In the genomic region with DNA sequence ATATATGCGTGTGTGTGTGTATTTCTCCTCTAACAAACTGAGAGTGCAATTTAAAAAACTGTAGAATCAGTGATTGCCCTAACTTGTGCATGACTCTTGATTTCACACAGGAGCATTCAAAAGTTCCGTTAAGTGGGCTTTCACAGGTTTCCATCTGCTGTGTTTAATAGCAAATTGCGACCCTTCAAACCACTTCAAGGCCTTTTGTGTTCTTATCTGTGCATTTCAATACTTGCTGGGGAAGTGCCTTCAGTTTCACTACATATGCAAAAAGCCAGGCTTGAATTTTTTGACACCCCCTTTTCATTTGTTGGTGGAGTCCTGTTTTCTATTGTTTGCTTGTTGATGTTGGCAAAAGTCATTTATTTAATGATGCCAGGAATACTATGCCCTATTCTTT, we compare ENCODE assay signal across 10 cellular contexts. TPM values are rescaled to one million over a fixed set of nuclear protein-coding genes. Genes with fewer than 3 reads are reported as not detected.
A peak's percentile ranks its signal among the peaks of the same experiment; 100 is the strongest.
DNase-seq lines count a peak whose midpoint lies in the region; ATAC-seq and TF ChIP-seq lines count a peak whose summit lies in the region.
"Had no signal": no experiment of that assay in that cellular context is flagged by ENCODE, and none has a peak within 500 bp of the region (broad histone marks: within the 10 kb centered on the region; RNA-seq: fewer than 3 reads in every experiment).

No MANE protein-coding gene starts in this region.

- H3K4me1 Mint-ChIP-seq in WTC11 = peaks cover 84% of the 10 kb centered on the region
- peaks cover 15 to 30% of the 10 kb centered on the region in 2 donors for H3K4me1 Mint-ChIP-seq in natural killer cell treated with Interleukin-12 subunit alpha and Interleukin-12 subunit beta and Interleukin-15 and Interleukin-18, amount 100 ng/mL, for 72 hours (ENCODE audit: low read depth in 2 of 2)

- POLR2A ChIA-PET in WTC11 (lab: Charles Lee) = interaction anchor here (0.7 to 1.5 kb wide), 3 partner anchors 30 to 311 kb away, joined by 3 to 7 read pairs (median 5); no protein-coding TSS in a partner anchor

- DNase-seq in NCI-H1105 treated with DMSO at 0.1 percent for 48 hours (lab: John Stamatoyannopoulos, UW) (peak; percentile 12), NCI-H1105 (lab: John Stamatoyannopoulos, UW) (no peak), WTC11 (ENCODE audit: low spot score) (no peak), uterus (no peak)
- peak; percentile 45 for DNase-seq in Jurkat, Clone E6-1 (ENCODE audit: low read depth, low spot score)
- DNase-seq in natural killer cell treated with Interleukin-12 subunit alpha and Interleukin-12 subunit beta and Interleukin-15 and Interleukin-18, amount 100 ng/mL, for 72 hours (ENCODE audit: low spot score) = no peak
- no peak for DNase-seq in stimulated activated CD4-positive, alpha-beta T cell treated with anti-CD3 and anti-CD28 coated beads, Interleukin-4, amount 100 ng/mL, for 4 hours
- DNase-seq: 8988T had no signal

- TF ChIP-seq CTCF in WTC11 (IDR thresholded peaks at IDR 0.05) (no peak), uterus (IDR thresholded peaks at IDR 0.05) (no peak)

- no peak for TF ChIP-seq POLR2A in uterus (IDR thresholded peaks at IDR 0.05)

- intact Hi-C loops in uterus (cut with DNase I; ENCODE audit: low total_unique reads) = loop anchor here (10.0 kb wide), 1 partner anchor 856 kb away; no protein-coding TSS in a partner anchor

- no peaks in the 10 kb centered on the region for H3K4me1 ChIP-seq in uterus

- H3K27me3 Mint-ChIP-seq in WTC11 (ENCODE audit: low read depth) = no peaks in the 10 kb centered on the region
- peaks cover 8 to 15% of the 10 kb centered on the region in 2 donors for H3K27me3 Mint-ChIP-seq in natural killer cell treated with Interleukin-12 subunit alpha and Interleukin-12 subunit beta and Interleukin-15 and Interleukin-18, amount 100 ng/mL, for 72 hours

- no peaks in the 10 kb centered on the region for H3K9me3 ChIP-seq in uterus

- no peak overlapping the region for H3K27ac ChIP-seq in uterus

- no peaks in the 10 kb centered on the region for H3K36me3 ChIP-seq in uterus

- H3K4me3 ChIP-seq in Jurkat, Clone E6-1 (ENCODE audit: low read length) = no peak overlapping the region
- no peak overlapping the region for H3K4me3 ChIP-seq in uterus

- no peaks in the 10 kb centered on the region for H3K27me3 ChIP-seq in uterus

- no peaks in the 10 kb centered on the region for H3K9me3 Mint-ChIP-seq in WTC11
- no peaks in the 10 kb centered on the region for H3K9me3 Mint-ChIP-seq in natural killer cell treated with Interleukin-12 subunit alpha and Interleukin-12 subunit beta and Interleukin-15 and Interleukin-18, amount 100 ng/mL, for 72 hours
- H3K9me3 Mint-ChIP-seq: IgD-negative memory B cell had no signal

- H3K27ac Mint-ChIP-seq in WTC11 = peak overlapping the region; percentile 82
- no peak overlapping the region for H3K27ac Mint-ChIP-seq in natural killer cell treated with Interleukin-12 subunit alpha and Interleukin-12 subunit beta and Interleukin-15 and Interleukin-18, amount 100 ng/mL, for 72 hours

- H3K36me3 Mint-ChIP-seq in WTC11 = no peaks in the 10 kb centered on the region
- no peaks in the 10 kb centered on the region for H3K36me3 Mint-ChIP-seq in natural killer cell treated with Interleukin-12 subunit alpha and Interleukin-12 subunit beta and Interleukin-15 and Interleukin-18, amount 100 ng/mL, for 72 hours
- H3K36me3 Mint-ChIP-seq: IgD-negative memory B cell had no signal

- ATAC-seq in WTC11 = no peak
- ATAC-seq in natural killer cell treated with Interleukin-12 subunit alpha and Interleukin-12 subunit beta and Interleukin-15 and Interleukin-18, amount 100 ng/mL, for 72 hours = no peak
- no peak for ATAC-seq in esophagus mucosa

- CTCF ChIA-PET in WTC11 (lab: Charles Lee) = interaction anchor here (0.9 to 4.4 kb wide), 10 partner anchors 28 to 315 kb away, joined by 3 to 37 read pairs (median 6); no protein-coding TSS in a partner anchor

- peak overlapping the region; percentile 57 for H3K4me3 Mint-ChIP-seq in WTC11
- peak overlapping the region; percentile 58 for H3K4me3 Mint-ChIP-seq in natural killer cell treated with Interleukin-12 subunit alpha and Interleukin-12 subunit beta and Interleukin-15 and Interleukin-18, amount 100 ng/mL, for 72 hours

TF ChIP-seq in WTC11, 78 proteins besides CTCF, POLR2A, EP300 and RAD21:
- TF ChIP-seq ATF1 (CRISPR knock-in tag; IDR thresholded peaks at IDR 0.05) = no peak
- TF ChIP-seq, protein P1, sequence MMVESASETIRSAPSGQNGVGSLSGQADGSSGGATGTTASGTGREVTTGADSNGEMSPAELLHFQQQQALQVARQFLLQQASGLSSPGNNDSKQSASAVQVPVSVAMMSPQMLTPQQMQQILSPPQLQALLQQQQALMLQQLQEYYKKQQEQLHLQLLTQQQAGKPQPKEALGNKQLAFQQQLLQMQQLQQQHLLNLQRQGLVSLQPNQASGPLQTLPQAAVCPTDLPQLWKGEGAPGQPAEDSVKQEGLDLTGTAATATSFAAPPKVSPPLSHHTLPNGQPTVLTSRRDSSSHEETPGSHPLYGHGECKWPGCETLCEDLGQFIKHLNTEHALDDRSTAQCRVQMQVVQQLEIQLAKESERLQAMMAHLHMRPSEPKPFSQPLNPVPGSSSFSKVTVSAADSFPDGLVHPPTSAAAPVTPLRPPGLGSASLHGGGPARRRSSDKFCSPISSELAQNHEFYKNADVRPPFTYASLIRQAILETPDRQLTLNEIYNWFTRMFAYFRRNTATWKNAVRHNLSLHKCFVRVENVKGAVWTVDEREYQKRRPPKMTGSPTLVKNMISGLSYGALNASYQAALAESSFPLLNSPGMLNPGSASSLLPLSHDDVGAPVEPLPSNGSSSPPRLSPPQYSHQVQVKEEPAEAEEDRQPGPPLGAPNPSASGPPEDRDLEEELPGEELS (CRISPR knock-in tag; IDR thresholded peaks at IDR 0.05) = peak; percentile 44; the same call in 1 of the 2 replicates
- TF ChIP-seq, protein P2, sequence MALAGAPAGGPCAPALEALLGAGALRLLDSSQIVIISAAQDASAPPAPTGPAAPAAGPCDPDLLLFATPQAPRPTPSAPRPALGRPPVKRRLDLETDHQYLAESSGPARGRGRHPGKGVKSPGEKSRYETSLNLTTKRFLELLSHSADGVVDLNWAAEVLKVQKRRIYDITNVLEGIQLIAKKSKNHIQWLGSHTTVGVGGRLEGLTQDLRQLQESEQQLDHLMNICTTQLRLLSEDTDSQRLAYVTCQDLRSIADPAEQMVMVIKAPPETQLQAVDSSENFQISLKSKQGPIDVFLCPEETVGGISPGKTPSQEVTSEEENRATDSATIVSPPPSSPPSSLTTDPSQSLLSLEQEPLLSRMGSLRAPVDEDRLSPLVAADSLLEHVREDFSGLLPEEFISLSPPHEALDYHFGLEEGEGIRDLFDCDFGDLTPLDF (CRISPR knock-in tag; IDR thresholded peaks at IDR 0.05) = no peak
- TF ChIP-seq, protein P3, sequence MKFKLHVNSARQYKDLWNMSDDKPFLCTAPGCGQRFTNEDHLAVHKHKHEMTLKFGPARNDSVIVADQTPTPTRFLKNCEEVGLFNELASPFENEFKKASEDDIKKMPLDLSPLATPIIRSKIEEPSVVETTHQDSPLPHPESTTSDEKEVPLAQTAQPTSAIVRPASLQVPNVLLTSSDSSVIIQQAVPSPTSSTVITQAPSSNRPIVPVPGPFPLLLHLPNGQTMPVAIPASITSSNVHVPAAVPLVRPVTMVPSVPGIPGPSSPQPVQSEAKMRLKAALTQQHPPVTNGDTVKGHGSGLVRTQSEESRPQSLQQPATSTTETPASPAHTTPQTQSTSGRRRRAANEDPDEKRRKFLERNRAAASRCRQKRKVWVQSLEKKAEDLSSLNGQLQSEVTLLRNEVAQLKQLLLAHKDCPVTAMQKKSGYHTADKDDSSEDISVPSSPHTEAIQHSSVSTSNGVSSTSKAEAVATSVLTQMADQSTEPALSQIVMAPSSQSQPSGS (CRISPR knock-in tag; IDR thresholded peaks at IDR 0.05; ENCODE audit: borderline replicate concordance, low read depth) = no peak
- TF ChIP-seq ZBTB21 (CRISPR knock-in tag; IDR thresholded peaks at IDR 0.05; ENCODE audit: borderline replicate concordance) = peak; percentile 34; the same call in 1 of the 2 replicates
- no peak for TF ChIP-seq KAT7 (CRISPR knock-in tag; IDR thresholded peaks at IDR 0.05; ENCODE audit: borderline replicate concordance)
- TF ChIP-seq, protein P4, sequence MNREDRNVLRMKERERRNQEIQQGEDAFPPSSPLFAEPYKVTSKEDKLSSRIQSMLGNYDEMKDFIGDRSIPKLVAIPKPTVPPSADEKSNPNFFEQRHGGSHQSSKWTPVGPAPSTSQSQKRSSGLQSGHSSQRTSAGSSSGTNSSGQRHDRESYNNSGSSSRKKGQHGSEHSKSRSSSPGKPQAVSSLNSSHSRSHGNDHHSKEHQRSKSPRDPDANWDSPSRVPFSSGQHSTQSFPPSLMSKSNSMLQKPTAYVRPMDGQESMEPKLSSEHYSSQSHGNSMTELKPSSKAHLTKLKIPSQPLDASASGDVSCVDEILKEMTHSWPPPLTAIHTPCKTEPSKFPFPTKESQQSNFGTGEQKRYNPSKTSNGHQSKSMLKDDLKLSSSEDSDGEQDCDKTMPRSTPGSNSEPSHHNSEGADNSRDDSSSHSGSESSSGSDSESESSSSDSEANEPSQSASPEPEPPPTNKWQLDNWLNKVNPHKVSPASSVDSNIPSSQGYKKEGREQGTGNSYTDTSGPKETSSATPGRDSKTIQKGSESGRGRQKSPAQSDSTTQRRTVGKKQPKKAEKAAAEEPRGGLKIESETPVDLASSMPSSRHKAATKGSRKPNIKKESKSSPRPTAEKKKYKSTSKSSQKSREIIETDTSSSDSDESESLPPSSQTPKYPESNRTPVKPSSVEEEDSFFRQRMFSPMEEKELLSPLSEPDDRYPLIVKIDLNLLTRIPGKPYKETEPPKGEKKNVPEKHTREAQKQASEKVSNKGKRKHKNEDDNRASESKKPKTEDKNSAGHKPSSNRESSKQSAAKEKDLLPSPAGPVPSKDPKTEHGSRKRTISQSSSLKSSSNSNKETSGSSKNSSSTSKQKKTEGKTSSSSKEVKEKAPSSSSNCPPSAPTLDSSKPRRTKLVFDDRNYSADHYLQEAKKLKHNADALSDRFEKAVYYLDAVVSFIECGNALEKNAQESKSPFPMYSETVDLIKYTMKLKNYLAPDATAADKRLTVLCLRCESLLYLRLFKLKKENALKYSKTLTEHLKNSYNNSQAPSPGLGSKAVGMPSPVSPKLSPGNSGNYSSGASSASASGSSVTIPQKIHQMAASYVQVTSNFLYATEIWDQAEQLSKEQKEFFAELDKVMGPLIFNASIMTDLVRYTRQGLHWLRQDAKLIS (CRISPR knock-in tag; IDR thresholded peaks at IDR 0.05; ENCODE audit: borderline replicate concordance) = peak; percentile 64; the same call in 1 of the 2 replicates
- TF ChIP-seq SOX15 (CRISPR knock-in tag; IDR thresholded peaks at IDR 0.05) = no peak

RNA-seq across cellular contexts. Expression of a gene that starts 52.7 kb away (rescaled TPM):
- polyA plus RNA-seq in Jurkat, Clone E6-1 (2012; ENCODE audit: insufficient read depth, insufficient read length) = 8.7 TPM
- 8.8 to 17.3 TPM (median 14.7 TPM) in 3 replicates for total RNA-seq in WTC11 (2021)
- total RNA-seq in natural killer cell treated with Interleukin-12 subunit alpha and Interleukin-12 subunit beta and Interleukin-15 and Interleukin-18, amount 100 ng/mL, for 72 hours = 1 to 10 TPM; 2.3 to 3.1 TPM
- 10.7 TPM for total RNA-seq in esophagus mucosa
- 10 to 100 TPM in 1 of 4 donors, 1 to 10 TPM in 2, under 1 TPM in 1; 0.29 to 34.3 (median 7.2) TPM for total RNA-seq in uterus

Comparison
In these comparisons a context has a peak if more than half of its experiments do, and no peak if none do; other contexts are left out.
1. DNase-seq: peak in NCI-H1105 treated with DMSO at 0.1 percent for 48 hours (single experiment) and Jurkat, Clone E6-1 (single experiment); none in NCI-H1105 (single experiment), WTC11 (single experiment), natural killer cell treated with Interleukin-12 subunit alpha and Interleukin-12 subunit beta and Interleukin-15 and Interleukin-18, amount 100 ng/mL, for 72 hours (single experiment), uterus (0 of 2) and stimulated activated CD4-positive, alpha-beta T cell treated with anti-CD3 and anti-CD28 coated beads, Interleukin-4, amount 100 ng/mL, for 4 hours (0 of 2).